In the genomic region with DNA sequence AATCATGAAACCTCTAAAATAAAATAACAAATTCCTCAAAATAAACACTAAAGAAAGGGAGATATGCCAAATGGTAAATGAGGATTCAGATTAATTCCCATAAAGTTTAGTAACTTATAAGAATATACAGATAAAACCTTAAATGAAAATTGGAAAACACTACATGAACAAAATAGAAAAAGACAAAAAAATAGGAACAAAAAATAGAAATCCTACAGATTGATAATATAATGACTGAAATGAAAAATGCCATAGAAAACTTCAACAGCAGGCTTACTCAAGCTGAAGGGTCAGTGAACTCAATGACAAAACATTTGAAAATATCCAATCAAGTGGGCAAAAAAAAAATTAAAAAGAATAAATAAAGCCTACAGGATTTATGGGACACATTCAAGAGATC, we compare ENCODE assay signal across 20 cellular contexts.
A peak's percentile ranks its signal among the peaks of the same experiment; 100 is the strongest.
DNase-seq lines count a peak whose midpoint lies in the region; ATAC-seq lines count a peak whose summit lies in the region.
"Had no signal": no experiment of that assay in that cellular context is flagged by ENCODE, and none has a peak within 500 bp of the region (broad histone marks: within the 10 kb centered on the region; RNA-seq: fewer than 3 reads in every experiment).

No MANE protein-coding gene starts in this region.

- peak; percentile 42 for DNase-seq in NCI-H748 (lab: John Stamatoyannopoulos, UW; ENCODE audit: unreplicated experiment)
- no peak for DNase-seq in NCI-H748 treated with DMSO at 0.1 percent for 48 hours (lab: John Stamatoyannopoulos, UW)
- peak; percentile 24 for DNase-seq in OCI-M1 (lab: John Stamatoyannopoulos, UW)
- DNase-seq: ACHN; BE2C; C1 segment of cervical spinal cord; CD4-positive, alpha-beta memory T cell; CD4-positive, CD25-positive, alpha-beta regulatory T cell; CD8-positive, alpha-beta memory T cell; COR-L47; DMS 273 treated with DMSO at 0.1 percent for 48 hours; DMS153; DMS53; DMS79; DND-41; EL; GDM1 had no signal

- ATAC-seq in GM18520 (IDR thresholded peaks at IDR 0.05; ENCODE audit: unreplicated experiment): no peak
- ATAC-seq in HG03159 (IDR thresholded peaks at IDR 0.05; ENCODE audit: unreplicated experiment): no peak
- ATAC-seq: GM12878 had no signal
